Comparison of ENCODE assay signal across 2 cellular contexts in genomic region chr2:20185176-20186022, GRCh38.
TF ChIP-seq lines count a peak whose summit lies in the region.

No MANE protein-coding gene starts in this region.

TF ChIP-seq in WTC11, 78 proteins besides CTCF, POLR2A, EP300 and RAD21 (continued from another document and continues in another):
- no peak for TF ChIP-seq HMGXB4 (CRISPR knock-in tag; IDR thresholded peaks at IDR 0.05)
- no peak for TF ChIP-seq ARID4B (CRISPR knock-in tag; IDR thresholded peaks at IDR 0.05; ENCODE audit: borderline replicate concordance)
- TF ChIP-seq AFF4 (CRISPR knock-in tag; IDR thresholded peaks at IDR 0.05; ENCODE audit: borderline replicate concordance) = no peak
- TF ChIP-seq RELA (CRISPR knock-in tag; IDR thresholded peaks at IDR 0.05; ENCODE audit: borderline replicate concordance) = no peak
- TF ChIP-seq CREM (CRISPR knock-in tag; IDR thresholded peaks at IDR 0.05) = no peak
- TF ChIP-seq ATF3 (CRISPR knock-in tag; conservative IDR thresholded peaks at IDR 0.05) = no peak
- TF ChIP-seq FOXK1 (CRISPR knock-in tag; IDR thresholded peaks at IDR 0.05) = no peak
- TF ChIP-seq ATF6 (CRISPR knock-in tag; IDR thresholded peaks at IDR 0.05) = no peak
- TF ChIP-seq NFE2L1 (CRISPR knock-in tag; IDR thresholded peaks at IDR 0.05) = 0 out of 2 replicates have a peak, but pooled peaks have one; percentile 11
- TF ChIP-seq FOXP1 (CRISPR knock-in tag; IDR thresholded peaks at IDR 0.05; ENCODE audit: borderline replicate concordance) = 0 out of 2 replicates have a peak, but pooled peaks have one; percentile 32
- no peak for TF ChIP-seq ZNF138 (CRISPR knock-in tag; conservative IDR thresholded peaks at IDR 0.05)
- no peak for TF ChIP-seq FOXJ3 (CRISPR knock-in tag; IDR thresholded peaks at IDR 0.05; ENCODE audit: borderline replicate concordance)
- no peak for TF ChIP-seq HMGA2 (CRISPR knock-in tag; IDR thresholded peaks at IDR 0.05)

TF ChIP-seq in HepG2, 621 proteins besides CTCF, POLR2A, EP300 and RAD21 (continued from another document and continues in another):
- TF ChIP-seq ZBTB33 (CRISPR knock-in tag; IDR thresholded peaks at IDR 0.05) (0 out of 2 replicates have a peak, but pooled peaks have one; percentile 41), PCBP1 (IDR thresholded peaks at IDR 0.05; ENCODE audit: borderline replicate concordance, low read depth, low read length) (peak; percentile 54; the same call in 1 of the 2 replicates), KDM3A (CRISPR knock-in tag; IDR thresholded peaks at IDR 0.05; ENCODE audit: low read depth) (peak; percentile 57; the same call in 1 of the 2 replicates), FOXO1 (CRISPR knock-in tag; IDR thresholded peaks at IDR 0.05) (no peak), ZNF451 (CRISPR knock-in tag; IDR thresholded peaks at IDR 0.05) (no peak), ZNF580 (CRISPR knock-in tag; IDR thresholded peaks at IDR 0.05; ENCODE audit: borderline replicate concordance, low read depth) (no peak), ZNF260 (CRISPR knock-in tag; IDR thresholded peaks at IDR 0.05; ENCODE audit: borderline replicate concordance, low read depth) (no peak), PPARG (CRISPR knock-in tag; conservative IDR thresholded peaks at IDR 0.05) (no peak), ZFP1 (CRISPR knock-in tag; IDR thresholded peaks at IDR 0.05) (no peak), ZFP36L2 (CRISPR knock-in tag; IDR thresholded peaks at IDR 0.05) (no peak), CCDC6 (CRISPR knock-in tag; IDR thresholded peaks at IDR 0.05) (0 out of 2 replicates have a peak, but pooled peaks have one; percentile 35), NR2F1 (CRISPR knock-in tag; IDR thresholded peaks at IDR 0.05) (no peak), YEATS4 (CRISPR knock-in tag; IDR thresholded peaks at IDR 0.05; ENCODE audit: borderline replicate concordance) (no peak), ZNF567 (CRISPR knock-in tag; IDR thresholded peaks at IDR 0.05; ENCODE audit: borderline replicate concordance) (no peak), POGK (CRISPR knock-in tag; conservative IDR thresholded peaks at IDR 0.05) (no peak), ZNF10 (CRISPR knock-in tag; IDR thresholded peaks at IDR 0.05; ENCODE audit: borderline replicate concordance, low read depth) (no peak), TRIM22 (IDR thresholded peaks at IDR 0.05) (no peak), DNMT3B (CRISPR knock-in tag; conservative IDR thresholded peaks at IDR 0.05) (no peak), NPAS2 (CRISPR knock-in tag; IDR thresholded peaks at IDR 0.05; ENCODE audit: borderline replicate concordance) (no peak), ELK4 (CRISPR knock-in tag; IDR thresholded peaks at IDR 0.05; ENCODE audit: borderline replicate concordance) (no peak), ZC3H4 (CRISPR knock-in tag; IDR thresholded peaks at IDR 0.05; ENCODE audit: borderline replicate concordance) (no peak), ZNF703 (CRISPR knock-in tag; IDR thresholded peaks at IDR 0.05; ENCODE audit: borderline replicate concordance) (no peak), SRSF1 (optimal IDR thresholded peaks at IDR 0.05; ENCODE audit: low read depth, low read length) (peak; percentile 5), KAT7 (CRISPR knock-in tag; IDR thresholded peaks at IDR 0.05; ENCODE audit: borderline replicate concordance) (peak; percentile 68; the same call in 1 of the 2 replicates), ZFP82 (CRISPR knock-in tag; IDR thresholded peaks at IDR 0.05; ENCODE audit: borderline replicate concordance) (peak; percentile 13; the same call in 1 of the 2 replicates), HDAC1 (CRISPR knock-in tag; IDR thresholded peaks at IDR 0.05) (no peak), MAX (IDR thresholded peaks at IDR 0.05) (0 out of 2 replicates have a peak, but pooled peaks have one; percentile 43), ZNF556 (CRISPR knock-in tag; IDR thresholded peaks at IDR 0.05; ENCODE audit: borderline replicate concordance) (0 out of 2 replicates have a peak, but pooled peaks have one; percentile 6), FOSL2 (CRISPR knock-in tag; IDR thresholded peaks at IDR 0.05) (0 out of 2 replicates have a peak, but pooled peaks have one; percentile 17), ZNF747 (CRISPR knock-in tag; IDR thresholded peaks at IDR 0.05; ENCODE audit: borderline replicate concordance) (no peak), HNRNPL (IDR thresholded peaks at IDR 0.05; ENCODE audit: low read depth, low read length) (peak; percentile 68; the same call in 1 of the 2 replicates), ATF6 (CRISPR knock-in tag; conservative IDR thresholded peaks at IDR 0.05) (no peak), HOXA9 (CRISPR knock-in tag; IDR thresholded peaks at IDR 0.05; ENCODE audit: borderline replicate concordance) (no peak), DMAP1 (CRISPR knock-in tag; IDR thresholded peaks at IDR 0.05) (no peak), HNF1B (CRISPR knock-in tag; IDR thresholded peaks at IDR 0.05) (no peak), ZSCAN30 (CRISPR knock-in tag; IDR thresholded peaks at IDR 0.05) (no peak), FOXK2 (IDR thresholded peaks at IDR 0.05) (no peak), NFE2L1 (CRISPR knock-in tag; IDR thresholded peaks at IDR 0.05; ENCODE audit: borderline replicate concordance) (0 out of 2 replicates have a peak, but pooled peaks have one; percentile 13), ZNF547 (CRISPR knock-in tag; IDR thresholded peaks at IDR 0.05) (no peak), PRMT3 (CRISPR knock-in tag; IDR thresholded peaks at IDR 0.05; ENCODE audit: borderline replicate concordance, low read depth) (0 out of 2 replicates have a peak, but pooled peaks have one; percentile 36), IKZF4 (CRISPR knock-in tag; IDR thresholded peaks at IDR 0.05; ENCODE audit: borderline replicate concordance, low read depth, not compliant biosample characterization) (peak; percentile 37), ARNT (IDR thresholded peaks at IDR 0.05) (no peak), ZNF235 (CRISPR knock-in tag; IDR thresholded peaks at IDR 0.05; ENCODE audit: borderline replicate concordance) (peak; percentile 58; the same call in 1 of the 2 replicates), ZNF350 (CRISPR knock-in tag; IDR thresholded peaks at IDR 0.05; ENCODE audit: borderline replicate concordance, low read depth) (0 out of 2 replicates have a peak, but pooled peaks have one; percentile 20), ZNF570 (CRISPR knock-in tag; IDR thresholded peaks at IDR 0.05; ENCODE audit: borderline replicate concordance) (no peak), ZNF687 (CRISPR knock-in tag; IDR thresholded peaks at IDR 0.05) (peak; percentile 77), ELF3 (CRISPR knock-in tag; IDR thresholded peaks at IDR 0.05) (0 out of 2 replicates have a peak, but pooled peaks have one; percentile 44), TARDBP (CRISPR knock-in tag; IDR thresholded peaks at IDR 0.05) (peak; percentile 25; the same call in 1 of the 2 replicates), AGO2 (optimal IDR thresholded peaks at IDR 0.05; ENCODE audit: low read depth, low read length) (peak; percentile 61)
